Comparison of ENCODE assay signal across 30 cellular contexts in the genomic region with DNA sequence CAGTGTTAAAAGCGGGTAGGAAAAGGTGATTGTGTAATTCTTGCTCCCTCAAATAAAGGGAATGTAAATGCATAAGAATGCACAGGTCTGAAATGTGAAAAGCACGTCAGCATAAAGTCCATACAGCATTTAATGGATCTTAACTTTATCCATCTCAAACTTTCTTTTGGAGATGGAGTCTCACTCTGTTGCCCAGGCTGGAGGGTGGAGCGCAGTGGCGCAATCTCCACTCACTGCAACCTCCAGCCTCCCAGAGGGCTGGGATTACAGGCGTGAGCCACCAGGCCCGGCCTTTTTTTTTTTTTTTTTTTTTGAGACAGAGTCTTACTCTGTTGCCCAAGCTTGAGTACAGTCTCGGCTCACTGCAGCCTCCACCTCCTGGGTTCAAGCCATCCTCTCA.
"Had no signal": no experiment of that assay in that cellular context is flagged by ENCODE, and none has a peak within 500 bp of the region (broad histone marks: within the 10 kb centered on the region; RNA-seq: fewer than 3 reads in every experiment).

No MANE protein-coding gene starts in this region.

- ATAC-seq: activated CD4-positive, alpha-beta T cell treated with anti-CD3 and anti-CD28 coated beads for 36 hours; activated CD8-positive, alpha-beta memory T cell treated with anti-CD3 and anti-CD28 coated beads, Interleukin-2, amount 10 ng/mL, durations not matched to agents 7 days and 5 days; activated CD8-positive, alpha-beta T cell treated with anti-CD3 and anti-CD28 coated beads, Interleukin-2, amount 10 ng/mL, durations not matched to agents 7 days and 5 days; activated naive CD8-positive, alpha-beta T cell treated with anti-CD3 and anti-CD28 coated beads, Interleukin-2, amount 50 U/mL, for 24 hours; body of pancreas; gastroesophageal sphincter had no signal

- H3K36me3 Mint-ChIP-seq: activated CD8-positive, alpha-beta memory T cell treated with anti-CD3 and anti-CD28 coated beads, Interleukin-2, amount 10 ng/mL, durations not matched to agents 7 days and 5 days had no signal

- H3K4me1 ChIP-seq: adrenal gland, body of pancreas, gastroesophageal sphincter had no signal

- H3K27ac Mint-ChIP-seq: activated CD4-positive, alpha-beta memory T cell treated with anti-CD3 and anti-CD28 coated beads for 36 hours; activated CD4-positive, alpha-beta T cell treated with anti-CD3 and anti-CD28 coated beads for 36 hours; activated CD4-positive, alpha-beta T cell treated with anti-CD3 and anti-CD28 coated beads, Interleukin-2, amount 10 ng/mL, durations not matched to agents 24 days and 14 days; activated CD8-positive, alpha-beta memory T cell treated with anti-CD3 and anti-CD28 coated beads, Interleukin-2, amount 10 ng/mL, durations not matched to agents 7 days and 5 days; activated CD8-positive, alpha-beta T cell treated with anti-CD3 and anti-CD28 coated beads, Interleukin-2, amount 10 ng/mL, durations not matched to agents 7 days and 5 days; activated naive CD4-positive, alpha-beta T cell treated with anti-CD3 and anti-CD28 coated beads for 36 hours; activated naive CD4-positive, alpha-beta T cell treated with anti-CD3 and anti-CD28 coated beads, Interleukin-2, amount 50 U/mL, for 24 hours; activated naive CD8-positive, alpha-beta T cell treated with anti-CD3 and anti-CD28 coated beads for 36 hours; activated naive CD8-positive, alpha-beta T cell treated with anti-CD3 and anti-CD28 coated beads, Interleukin-2, amount 50 U/mL, for 24 hours; activated T-helper 1 cell treated with anti-CD3 and anti-CD28 coated beads, Interleukin-12 subunit alpha, Interleukin-12 subunit beta, Interleukin-2, Interleukin-4 antibody, amounts not matched to agents 30 ng/mL and 10 ng/mL and 1 ng/mL, durations not matched to agents 14 hours and 24 hours and 36 hours; activated T-helper 2 cell treated with anti-CD3 and anti-CD28 coated beads, Interferon-gamma antibody, Interleukin-2, Interleukin-4, amounts not matched to agents 10 μg/mL and 5 μg/mL and 100 μg/mL, durations not matched to agents 14 hours and 24 hours and 36 hours had no signal

- H3K27me3 Mint-ChIP-seq: activated CD4-positive, alpha-beta memory T cell treated with anti-CD3 and anti-CD28 coated beads for 36 hours; activated CD4-positive, alpha-beta T cell treated with anti-CD3 and anti-CD28 coated beads for 36 hours; activated CD4-positive, alpha-beta T cell treated with anti-CD3 and anti-CD28 coated beads, Interleukin-2, amount 10 ng/mL, durations not matched to agents 24 days and 14 days; activated CD8-positive, alpha-beta memory T cell treated with anti-CD3 and anti-CD28 coated beads, Interleukin-2, amount 10 ng/mL, durations not matched to agents 7 days and 5 days; activated naive CD4-positive, alpha-beta T cell treated with anti-CD3 and anti-CD28 coated beads, Interleukin-2, amount 50 U/mL, for 24 hours; activated naive CD8-positive, alpha-beta T cell treated with anti-CD3 and anti-CD28 coated beads for 36 hours; activated naive CD8-positive, alpha-beta T cell treated with anti-CD3 and anti-CD28 coated beads, Interleukin-2, amount 50 U/mL, for 24 hours had no signal

- H3K4me3 ChIP-seq: adrenal gland, body of pancreas, esophagus squamous epithelium, gastroesophageal sphincter had no signal

- H3K27ac ChIP-seq: adrenal gland, body of pancreas, epithelial cell of prostate, esophagus squamous epithelium, gastroesophageal sphincter had no signal

- H3K4me3 Mint-ChIP-seq: activated CD4-positive, alpha-beta memory T cell treated with anti-CD3 and anti-CD28 coated beads for 36 hours; activated CD4-positive, alpha-beta T cell treated with anti-CD3 and anti-CD28 coated beads for 36 hours; activated CD4-positive, alpha-beta T cell treated with anti-CD3 and anti-CD28 coated beads, Interleukin-2, amount 10 ng/mL, durations not matched to agents 24 days and 14 days; activated CD8-positive, alpha-beta memory T cell treated with anti-CD3 and anti-CD28 coated beads, Interleukin-2, amount 10 ng/mL, durations not matched to agents 7 days and 5 days; activated CD8-positive, alpha-beta T cell treated with anti-CD3 and anti-CD28 coated beads, Interleukin-2, amount 10 ng/mL, durations not matched to agents 7 days and 5 days; activated naive CD4-positive, alpha-beta T cell treated with anti-CD3 and anti-CD28 coated beads for 36 hours; activated naive CD4-positive, alpha-beta T cell treated with anti-CD3 and anti-CD28 coated beads, Interleukin-2, amount 50 U/mL, for 24 hours; activated naive CD8-positive, alpha-beta T cell treated with anti-CD3 and anti-CD28 coated beads for 36 hours; activated naive CD8-positive, alpha-beta T cell treated with anti-CD3 and anti-CD28 coated beads, Interleukin-2, amount 50 U/mL, for 24 hours; activated T-helper 1 cell treated with anti-CD3 and anti-CD28 coated beads, Interleukin-12 subunit alpha, Interleukin-12 subunit beta, Interleukin-2, Interleukin-4 antibody, amounts not matched to agents 30 ng/mL and 10 ng/mL and 1 ng/mL, durations not matched to agents 14 hours and 24 hours and 36 hours had no signal

- FAIRE-seq: colon, endometrium, endothelial cell of umbilical vein had no signal

- DNase-seq: activated CD4-positive, alpha-beta memory T cell treated with anti-CD3 and anti-CD28 coated beads for 36 hours; activated CD4-positive, alpha-beta T cell treated with anti-CD3 and anti-CD28 coated beads for 36 hours; activated CD4-positive, alpha-beta T cell treated with anti-CD3 and anti-CD28 coated beads, Interleukin-2, amount 10 ng/mL, durations not matched to agents 24 days and 14 days; activated CD4-positive, CD25-positive, alpha-beta regulatory T cell; activated CD4-positive, CD25-positive, alpha-beta regulatory T cell treated with anti-CD3 and anti-CD28 coated beads, Interleukin-2, amount 50 U/mL, for 72 hours; activated CD8-positive, alpha-beta memory T cell treated with anti-CD3 and anti-CD28 coated beads, Interleukin-2, amount 50 U/mL, for 4 hours; activated CD8-positive, alpha-beta T cell treated with anti-CD3 and anti-CD28 coated beads, Interleukin-2, amount 10 ng/mL, durations not matched to agents 7 days and 5 days; activated effector memory CD4-positive, alpha-beta T cell treated with anti-CD3 and anti-CD28 coated beads, Interleukin-2, amount 50 U/mL, for 16 hours; activated naive CD4-positive, alpha-beta T cell treated with anti-CD3 and anti-CD28 coated beads for 36 hours; activated naive CD8-positive, alpha-beta T cell treated with anti-CD3 and anti-CD28 coated beads for 36 hours; activated naive CD8-positive, alpha-beta T cell treated with anti-CD3 and anti-CD28 coated beads, Interleukin-2, amount 50 U/mL, for 24 hours; activated T-cell treated with anti-CD3 and anti-CD28 coated beads, Interleukin-2, amount 50 U/mL, for 1 hour; amygdala; aorta; body of pancreas; caudate nucleus; effector CD8-positive, alpha-beta T cell; esophagus squamous epithelium; foreskin melanocyte; T-helper 2 cell had no signal

- H3K4me1 Mint-ChIP-seq: activated CD4-positive, alpha-beta T cell treated with anti-CD3 and anti-CD28 coated beads for 36 hours; activated CD8-positive, alpha-beta memory T cell treated with anti-CD3 and anti-CD28 coated beads, Interleukin-2, amount 10 ng/mL, durations not matched to agents 7 days and 5 days; activated naive CD8-positive, alpha-beta T cell treated with anti-CD3 and anti-CD28 coated beads for 36 hours; activated naive CD8-positive, alpha-beta T cell treated with anti-CD3 and anti-CD28 coated beads, Interleukin-2, amount 50 U/mL, for 24 hours had no signal

- H3K9me3 Mint-ChIP-seq: activated CD4-positive, alpha-beta memory T cell treated with anti-CD3 and anti-CD28 coated beads for 36 hours; activated CD4-positive, alpha-beta T cell treated with anti-CD3 and anti-CD28 coated beads, Interleukin-2, amount 10 ng/mL, durations not matched to agents 24 days and 14 days; activated naive CD4-positive, alpha-beta T cell treated with anti-CD3 and anti-CD28 coated beads for 36 hours; activated naive CD4-positive, alpha-beta T cell treated with anti-CD3 and anti-CD28 coated beads, Interleukin-2, amount 50 U/mL, for 24 hours; activated naive CD8-positive, alpha-beta T cell treated with anti-CD3 and anti-CD28 coated beads for 36 hours; activated naive CD8-positive, alpha-beta T cell treated with anti-CD3 and anti-CD28 coated beads, Interleukin-2, amount 50 U/mL, for 24 hours; activated T-helper 1 cell treated with anti-CD3 and anti-CD28 coated beads, Interleukin-12 subunit alpha, Interleukin-12 subunit beta, Interleukin-2, Interleukin-4 antibody, amounts not matched to agents 30 ng/mL and 10 ng/mL and 1 ng/mL, durations not matched to agents 14 hours and 24 hours and 36 hours; activated T-helper 2 cell treated with anti-CD3 and anti-CD28 coated beads, Interferon-gamma antibody, Interleukin-2, Interleukin-4, amounts not matched to agents 10 μg/mL and 5 μg/mL and 100 μg/mL, durations not matched to agents 14 hours and 24 hours and 36 hours had no signal

- H3K27me3 ChIP-seq: adrenal gland, body of pancreas, esophagus squamous epithelium, gastroesophageal sphincter had no signal

- H3K36me3 ChIP-seq: adrenal gland had no signal

- H3K9me3 ChIP-seq: adrenal gland, body of pancreas, esophagus squamous epithelium, gastroesophageal sphincter had no signal
